In the genomic region with DNA sequence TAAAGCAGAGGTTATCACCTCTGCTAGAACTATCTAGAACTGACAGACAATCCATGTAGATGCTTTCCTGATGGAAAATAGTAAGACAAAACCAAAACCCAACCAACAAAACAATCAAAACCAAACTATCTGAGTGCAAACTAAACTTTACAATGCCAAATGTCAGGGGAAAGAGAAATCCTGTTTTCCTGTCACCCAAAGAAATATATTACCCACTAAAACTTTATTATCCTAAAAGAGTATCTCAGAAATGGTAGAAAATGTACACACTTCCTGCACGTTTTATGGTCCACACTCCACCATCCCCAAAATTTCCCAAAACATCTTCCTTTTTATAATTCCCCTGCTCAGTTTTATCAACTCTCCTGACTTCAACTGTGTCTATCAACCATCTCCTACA, we compare ENCODE assay signal across 1 cellular context.
TF ChIP-seq lines count a peak whose summit lies in the region.

No MANE protein-coding gene starts in this region.

TF ChIP-seq in HCT116, 20 proteins besides CTCF, POLR2A, EP300 and RAD21 (continued from another document):
- no peak for TF ChIP-seq ZBTB33 (IDR thresholded peaks at IDR 0.05; ENCODE audit: extremely low read depth, insufficient replicate concordance, low read length)
- no peak for TF ChIP-seq FOSL1 (IDR thresholded peaks at IDR 0.05; ENCODE audit: low read depth)
- no peak for TF ChIP-seq SIN3A (IDR thresholded peaks at IDR 0.05; ENCODE audit: low read depth)
- no peak; the same call in 1 of the 2 replicates for TF ChIP-seq JUND (IDR thresholded peaks at IDR 0.05)
- TF ChIP-seq EZH2phosphoT487 (IDR thresholded peaks at IDR 0.05; ENCODE audit: borderline replicate concordance): no peak
- no peak for TF ChIP-seq ZFX (IDR thresholded peaks at IDR 0.05)
- no peak for TF ChIP-seq EGR1 (IDR thresholded peaks at IDR 0.05; ENCODE audit: low read depth)
TF ChIP-seq in HCT116: peak in this region for 0.
